In genomic region chr11:59667812-59668187, GRCh38 we compare ENCODE assay signal across 8 cellular contexts. TPM values are rescaled to one million over a fixed set of nuclear protein-coding genes. Genes with fewer than 3 reads are reported as not detected.
DNase-seq lines count a peak whose midpoint lies in the region; ATAC-seq and TF ChIP-seq lines count a peak whose summit lies in the region.

No MANE protein-coding gene starts in this region.

- H3K36me3 Mint-ChIP-seq in activated CD4-positive, alpha-beta T cell treated with anti-CD3 and anti-CD28 coated beads, Interleukin-2, amount 10 ng/mL, durations not matched to agents 24 days and 14 days (ENCODE audit: low read depth): peaks cover 38% of the 10 kb centered on the region

- H3K9me3 ChIP-seq in adipocyte (ENCODE audit: control insufficient read depth, low read length): no peaks in the 10 kb centered on the region
- no peaks in the 10 kb centered on the region for H3K9me3 ChIP-seq in left lung
- no peaks in the 10 kb centered on the region for H3K9me3 ChIP-seq in thoracic aorta

- peak overlapping the region; percentile 88 for H3K9ac ChIP-seq in adipocyte (ENCODE audit: low read length)

- H3K36me3 ChIP-seq in adipocyte (ENCODE audit: control insufficient read depth, insufficient read depth, low read length, severe bottlenecking) (peaks cover 40% of the 10 kb centered on the region), left lung (peaks cover 0 to 39% of the 10 kb centered on the region in 2 donors), thoracic aorta (peaks cover 23% of the 10 kb centered on the region)

- H3K27ac ChIP-seq in left lung: peak overlapping the region; percentile 98 to 99
- peak overlapping the region; percentile 97 to 98 for H3K27ac ChIP-seq in thoracic aorta
- H3K27ac ChIP-seq in substantia nigra (ENCODE audit: low read depth, low read length, poor library complexity, severe bottlenecking): no peak overlapping the region

- H3K9me3 Mint-ChIP-seq in activated CD4-positive, alpha-beta T cell treated with anti-CD3 and anti-CD28 coated beads, Interleukin-2, amount 10 ng/mL, durations not matched to agents 24 days and 14 days: no peaks in the 10 kb centered on the region

- H3K27me3 ChIP-seq in adipocyte (replicated peaks; ENCODE audit: control insufficient read depth, insufficient read depth, low read length) (no peaks in the 10 kb centered on the region), left lung (no peaks in the 10 kb centered on the region), thoracic aorta (replicated peaks; ENCODE audit: insufficient read depth) (no peaks in the 10 kb centered on the region)

- H3K4me3 ChIP-seq in adipocyte (ENCODE audit: low read length) (peak overlapping the region; percentile 92), left lung (peak overlapping the region; percentile 77 to 89), thoracic aorta (peak overlapping the region; percentile 99)

- intact Hi-C loops in activated CD4-positive, alpha-beta T cell treated with anti-CD3 and anti-CD28 coated beads, Interleukin-2, amount 10 ng/mL, durations not matched to agents 24 days and 14 days (cut with micrococcal nuclease): loop anchor here (2.0 to 10.0 kb wide), 5 partner anchors 130 to 561 kb away; partner anchors contain the start of genes DTX4, FAM111B and MRPL16
- intact Hi-C loops in left lung (cut with DNase I): no loop called here

- H3K4me3 Mint-ChIP-seq in activated CD4-positive, alpha-beta T cell treated with anti-CD3 and anti-CD28 coated beads, Interleukin-2, amount 10 ng/mL, durations not matched to agents 24 days and 14 days: peak overlapping the region; percentile 98

- TF ChIP-seq POLR2A in GM18505 (IDR thresholded peaks at IDR 0.05; ENCODE audit: borderline replicate concordance, extremely low read depth, insufficient read depth, insufficient read length): no peak

- no peak for DNase-seq in activated CD4-positive, alpha-beta T cell treated with anti-CD3 and anti-CD28 coated beads, Interleukin-2, amount 10 ng/mL, durations not matched to agents 24 days and 14 days
- no peak for DNase-seq in activated CD4-positive, alpha-beta T cell treated with anti-CD3 and anti-CD28 coated beads, Interleukin-2, amount 50 U/mL, for 1 hour
- DNase-seq in adipocyte (ENCODE audit: low read depth) (no peak), left lung (no peak), thoracic aorta (ENCODE audit: low spot score) (no peak), substantia nigra (lab: John Stamatoyannopoulos, UW) (no peak)
- DNase-seq in effector CD4-positive, alpha-beta T cell: no peak

- peaks cover 30% of the 10 kb centered on the region for H3K4me1 ChIP-seq in adipocyte (ENCODE audit: control insufficient read depth, insufficient read depth, low read length)
- H3K4me1 ChIP-seq in left lung: peaks cover 19 to 63% of the 10 kb centered on the region in 2 donors
- H3K4me1 ChIP-seq in thoracic aorta (ENCODE audit: control insufficient read depth in 1 of 2, low read depth in 2 of 2): peaks cover 15 to 26% of the 10 kb centered on the region in 2 donors

- TF ChIP-seq CTCF in left lung (IDR thresholded peaks at IDR 0.05) (no peak), thoracic aorta (IDR thresholded peaks at IDR 0.05) (no peak)

- H3K4me1 Mint-ChIP-seq in activated CD4-positive, alpha-beta T cell treated with anti-CD3 and anti-CD28 coated beads, Interleukin-2, amount 10 ng/mL, durations not matched to agents 24 days and 14 days: peaks cover 45% of the 10 kb centered on the region

- peaks cover 1% of the 10 kb centered on the region for H3K27me3 Mint-ChIP-seq in activated CD4-positive, alpha-beta T cell treated with anti-CD3 and anti-CD28 coated beads, Interleukin-2, amount 10 ng/mL, durations not matched to agents 24 days and 14 days

- no peak for ATAC-seq in left lung
- ATAC-seq in thoracic aorta (ENCODE audit: insufficient number of reproducible peaks, low FRiP score, low read depth): no peak
- ATAC-seq in GM18505 (IDR thresholded peaks at IDR 0.05; ENCODE audit: unreplicated experiment): no peak

- peak overlapping the region; percentile 96 for H3K27ac Mint-ChIP-seq in activated CD4-positive, alpha-beta T cell treated with anti-CD3 and anti-CD28 coated beads, Interleukin-2, amount 10 ng/mL, durations not matched to agents 24 days and 14 days

RNA-seq across cellular contexts. Expression of gene PATL1, which starts 1.0 kb away (rescaled TPM):
- total RNA-seq in activated CD4-positive, alpha-beta T cell treated with anti-CD3 and anti-CD28 coated beads, Interleukin-2, amount 10 ng/mL, durations not matched to agents 24 days and 14 days: 72.4 and 76.1 TPM in 2 replicates
- total RNA-seq in left lung (10 to 100 TPM; 27.8 to 42.6 TPM), thoracic aorta (10 to 100 TPM in 1 of 2 donors, 1 to 10 TPM in 1; 9.3 to 16.3 TPM)

RNA-seq across cellular contexts. Expression of gene OR10V1, which starts 45.8 kb away (rescaled TPM):
- not detected in 2 replicates for total RNA-seq in activated CD4-positive, alpha-beta T cell treated with anti-CD3 and anti-CD28 coated beads, Interleukin-2, amount 10 ng/mL, durations not matched to agents 24 days and 14 days
- total RNA-seq in left lung (not detected), thoracic aorta (not detected)

RNA-seq across cellular contexts. Expression of gene OSBP, which starts 52.2 kb away (rescaled TPM):
- total RNA-seq in activated CD4-positive, alpha-beta T cell treated with anti-CD3 and anti-CD28 coated beads, Interleukin-2, amount 10 ng/mL, durations not matched to agents 24 days and 14 days: 39.7 and 40.1 TPM in 2 replicates
- total RNA-seq in left lung (10 to 100 TPM; 39.4 to 40.8 TPM), thoracic aorta (10 to 100 TPM; 38.4 to 41.8 TPM)
